In genomic region chr11:95049122-95049521, GRCh38 we compare ENCODE assay signal across 18 cellular contexts. TPM values are rescaled to one million over a fixed set of nuclear protein-coding genes. Genes with fewer than 3 reads are reported as not detected.
"Had no signal": no experiment of that assay in that cellular context is flagged by ENCODE, and none has a peak within 500 bp of the region (broad histone marks: within the 10 kb centered on the region; RNA-seq: fewer than 3 reads in every experiment).

KDM4F (plus strand) TSS chr11:95049422.

RNA-seq across cellular contexts. Expression of gene KDM4F, which starts in this region (rescaled TPM):
- total RNA-seq: natural killer cell treated with Interleukin-12 subunit alpha and Interleukin-12 subunit beta and Interleukin-15 and Interleukin-18, amount 100 ng/mL, for 72 hours; neural crest cell; omental fat pad; osteocyte; pancreas; posterior vena cava; prostate gland; pulmonary artery endothelial cell; right atrium auricular region; sciatic nerve; smooth muscle cell; spleen; suprapubic skin; transverse colon; upper lobe of right lung; urinary bladder; uterus had no signal
- polyA plus RNA-seq: pancreas, smooth muscle cell, spleen, thymus, urinary bladder had no signal
